In genomic region chr5:151065609-151066008, GRCh38 we compare ENCODE assay signal across 18 cellular contexts. TPM values are rescaled to one million over a fixed set of nuclear protein-coding genes. Genes with fewer than 3 reads are reported as not detected.
DNase-seq lines count a peak whose midpoint lies in the region; ATAC-seq and TF ChIP-seq lines count a peak whose summit lies in the region.
"Had no signal": no experiment of that assay in that cellular context is flagged by ENCODE, and none has a peak within 500 bp of the region (broad histone marks: within the 10 kb centered on the region; RNA-seq: fewer than 3 reads in every experiment).

No MANE protein-coding gene starts in this region.

- POLR2A ChIA-PET in MCF 10A (lab: Yijun Ruan, JAX), result interaction anchor here (0.6 to 1.5 kb wide), 4 partner anchors 15 to 148 kb away, joined by 3 to 6 read pairs (median 3); partner anchors contain the start of gene TNIP1

- H3K27me3 Mint-ChIP-seq in MCF 10A (ENCODE audit: insufficient read depth, unreplicated experiment) (no peaks in the 10 kb centered on the region), IgD-negative memory B cell (no peaks in the 10 kb centered on the region)
- H3K27me3 Mint-ChIP-seq in activated T-helper 1 cell treated with anti-CD3 and anti-CD28 coated beads, Interleukin-12 subunit alpha, Interleukin-12 subunit beta, Interleukin-2, Interleukin-4 antibody, amounts not matched to agents 30 ng/mL and 10 ng/mL and 1 ng/mL, durations not matched to agents 14 hours and 24 hours and 36 hours (ENCODE audit: insufficient read depth), result no peaks in the 10 kb centered on the region
- H3K27me3 Mint-ChIP-seq in stimulated activated memory B cell treated with anti-CD40 and anti-IgM and Interleukin-4, amounts not matched to agents 10 μg/mL and 1 μg/mL and 100 μg/mL, for 72 hours, result no peaks in the 10 kb centered on the region
- H3K27me3 Mint-ChIP-seq: naive thymus-derived CD4-positive, alpha-beta T cell had no signal

- H3K4me3 Mint-ChIP-seq in MCF 10A (ENCODE audit: unreplicated experiment) (no peak overlapping the region), IgD-negative memory B cell (peak overlapping the region in 1 of 4 donors; percentile 38)
- H3K4me3 Mint-ChIP-seq in activated T-helper 1 cell treated with anti-CD3 and anti-CD28 coated beads, Interleukin-12 subunit alpha, Interleukin-12 subunit beta, Interleukin-2, Interleukin-4 antibody, amounts not matched to agents 30 ng/mL and 10 ng/mL and 1 ng/mL, durations not matched to agents 14 hours and 24 hours and 36 hours, result peak overlapping the region; percentile 6
- peak overlapping the region; percentile 75 for H3K4me3 Mint-ChIP-seq in stimulated activated memory B cell treated with anti-CD40 and anti-IgM and Interleukin-4, amounts not matched to agents 10 μg/mL and 1 μg/mL and 100 μg/mL, for 72 hours

- H3K27ac ChIP-seq in breast epithelium, result no peak overlapping the region
- H3K27ac ChIP-seq in suprapubic skin, result no peak overlapping the region
- H3K27ac ChIP-seq: body of pancreas, parathyroid adenoma had no signal

- H3K36me3 ChIP-seq in breast epithelium (no peaks in the 10 kb centered on the region), suprapubic skin (peaks cover 37% of the 10 kb centered on the region)

- peak; percentile 24 for ATAC-seq in stimulated activated memory B cell treated with anti-CD40 and anti-IgM and Interleukin-4, amounts not matched to agents 10 μg/mL and 1 μg/mL and 100 μg/mL, for 72 hours
- no peak for ATAC-seq in GM18868 (IDR thresholded peaks at IDR 0.05; ENCODE audit: unreplicated experiment)
- ATAC-seq: body of pancreas; naive thymus-derived CD4-positive, alpha-beta T cell; Panc1 had no signal

- no peaks in the 10 kb centered on the region for H3K27me3 ChIP-seq in breast epithelium
- H3K27me3 ChIP-seq in suprapubic skin, result no peaks in the 10 kb centered on the region
- H3K27me3 ChIP-seq: body of pancreas had no signal

- no peak for TF ChIP-seq EP300 in suprapubic skin (IDR thresholded peaks at IDR 0.05)

- H3K4me1 ChIP-seq in breast epithelium (no peaks in the 10 kb centered on the region), suprapubic skin (peaks cover 53% of the 10 kb centered on the region)

- no peaks in the 10 kb centered on the region for H3K9me3 Mint-ChIP-seq in MCF 10A (ENCODE audit: unreplicated experiment)
- no peaks in the 10 kb centered on the region for H3K9me3 Mint-ChIP-seq in IgD-negative memory B cell
- no peaks in the 10 kb centered on the region for H3K9me3 Mint-ChIP-seq in activated T-helper 1 cell treated with anti-CD3 and anti-CD28 coated beads, Interleukin-12 subunit alpha, Interleukin-12 subunit beta, Interleukin-2, Interleukin-4 antibody, amounts not matched to agents 30 ng/mL and 10 ng/mL and 1 ng/mL, durations not matched to agents 14 hours and 24 hours and 36 hours
- no peaks in the 10 kb centered on the region for H3K9me3 Mint-ChIP-seq in stimulated activated memory B cell treated with anti-CD40 and anti-IgM and Interleukin-4, amounts not matched to agents 10 μg/mL and 1 μg/mL and 100 μg/mL, for 72 hours
- H3K9me3 Mint-ChIP-seq: naive thymus-derived CD4-positive, alpha-beta T cell had no signal

- no peak for TF ChIP-seq POLR2A in breast epithelium (IDR thresholded peaks at IDR 0.05)
- no peak for TF ChIP-seq POLR2A in suprapubic skin (IDR thresholded peaks at IDR 0.05)

- TF ChIP-seq CTCF in MCF 10A (IDR thresholded peaks at IDR 0.05; ENCODE audit: unreplicated experiment), result no peak
- TF ChIP-seq CTCF in breast epithelium (IDR thresholded peaks at IDR 0.05), result no peak
- no peak for TF ChIP-seq CTCF in suprapubic skin (IDR thresholded peaks at IDR 0.05)

- no TSS peak for BruUV-seq in MCF 10A (replicated peaks; lab: Mats Ljungman, UMichigan)

- CTCF ChIA-PET in MCF 10A (lab: Yijun Ruan, JAX), result interaction anchor here (0.6 to 40.7 kb wide), 5 partner anchors 11 to 571 kb away, joined by 3 to 1587 read pairs (median 7); no protein-coding TSS in a partner anchor

- no peak overlapping the region for H3K4me3 ChIP-seq in breast epithelium
- H3K4me3 ChIP-seq in suprapubic skin, result no peak overlapping the region
- H3K4me3 ChIP-seq: body of pancreas had no signal

- WGBS in suprapubic skin, result 84% methylated on average over 1 of the region's 1 CpG

- intact Hi-C loops in MCF 10A (cut with micrococcal nuclease), result no loop called here
- intact Hi-C loops in breast epithelium (cut with DNase I; ENCODE audit: low total_unique reads), result no loop called here
- intact Hi-C loops in activated T-helper 1 cell treated with anti-CD3 and anti-CD28 coated beads, Interleukin-12 subunit alpha, Interleukin-12 subunit beta, Interleukin-2, Interleukin-4 antibody, amounts not matched to agents 30 ng/mL and 10 ng/mL and 1 ng/mL, durations not matched to agents 14 hours and 24 hours and 36 hours (cut with micrococcal nuclease), result no loop called here

- peaks cover 70% of the 10 kb centered on the region for H3K36me3 Mint-ChIP-seq in MCF 10A (ENCODE audit: insufficient read depth, unreplicated experiment)
- H3K36me3 Mint-ChIP-seq in IgD-negative memory B cell, result peaks cover 4% of the 10 kb centered on the region
- H3K36me3 Mint-ChIP-seq in activated T-helper 1 cell treated with anti-CD3 and anti-CD28 coated beads, Interleukin-12 subunit alpha, Interleukin-12 subunit beta, Interleukin-2, Interleukin-4 antibody, amounts not matched to agents 30 ng/mL and 10 ng/mL and 1 ng/mL, durations not matched to agents 14 hours and 24 hours and 36 hours (ENCODE audit: low read depth), result peaks cover 45% of the 10 kb centered on the region
- H3K36me3 Mint-ChIP-seq in stimulated activated memory B cell treated with anti-CD40 and anti-IgM and Interleukin-4, amounts not matched to agents 10 μg/mL and 1 μg/mL and 100 μg/mL, for 72 hours, result peaks cover 78% of the 10 kb centered on the region

- H3K9me3 ChIP-seq in breast epithelium (no peaks in the 10 kb centered on the region), suprapubic skin (no peaks in the 10 kb centered on the region)
- H3K9me3 ChIP-seq: body of pancreas had no signal

- H3K4me1 Mint-ChIP-seq in MCF 10A (ENCODE audit: insufficient read depth, unreplicated experiment), result peaks cover 28% of the 10 kb centered on the region
- peaks cover 54 to 60% (median 57%) of the 10 kb centered on the region in 3 donors for H3K4me1 Mint-ChIP-seq in IgD-negative memory B cell
- H3K4me1 Mint-ChIP-seq in activated T-helper 1 cell treated with anti-CD3 and anti-CD28 coated beads, Interleukin-12 subunit alpha, Interleukin-12 subunit beta, Interleukin-2, Interleukin-4 antibody, amounts not matched to agents 30 ng/mL and 10 ng/mL and 1 ng/mL, durations not matched to agents 14 hours and 24 hours and 36 hours (ENCODE audit: low read depth), result peaks cover 86% of the 10 kb centered on the region
- peaks cover 100% of the 10 kb centered on the region for H3K4me1 Mint-ChIP-seq in stimulated activated memory B cell treated with anti-CD40 and anti-IgM and Interleukin-4, amounts not matched to agents 10 μg/mL and 1 μg/mL and 100 μg/mL, for 72 hours

- H3K27ac Mint-ChIP-seq in MCF 10A (ENCODE audit: low read depth, unreplicated experiment) (peak overlapping the region; percentile 69), IgD-negative memory B cell (peak overlapping the region in 2 of 3 donors; percentile 8 to 63)
- H3K27ac Mint-ChIP-seq in activated T-helper 1 cell treated with anti-CD3 and anti-CD28 coated beads, Interleukin-12 subunit alpha, Interleukin-12 subunit beta, Interleukin-2, Interleukin-4 antibody, amounts not matched to agents 30 ng/mL and 10 ng/mL and 1 ng/mL, durations not matched to agents 14 hours and 24 hours and 36 hours, result peak overlapping the region; percentile 42
- peak overlapping the region; percentile 88 for H3K27ac Mint-ChIP-seq in stimulated activated memory B cell treated with anti-CD40 and anti-IgM and Interleukin-4, amounts not matched to agents 10 μg/mL and 1 μg/mL and 100 μg/mL, for 72 hours

- DNase-seq in MCF 10A (ENCODE audit: unreplicated experiment) (no peak), breast epithelium (ENCODE audit: low spot score in 2 of 2) (no peak), suprapubic skin (ENCODE audit: low spot score in 2 of 2) (no peak), NCI-H2029 (lab: John Stamatoyannopoulos, UW) (no peak)
- no peak for DNase-seq in activated T-helper 1 cell treated with anti-CD3 and anti-CD28 coated beads, Interleukin-12 subunit alpha, Interleukin-12 subunit beta, Interleukin-2, Interleukin-4 antibody, amounts not matched to agents 30 ng/mL and 10 ng/mL and 1 ng/mL, durations not matched to agents 14 hours and 24 hours and 36 hours (ENCODE audit: low spot score)
- DNase-seq: body of pancreas; hippocampal formation; kidney; naive thymus-derived CD4-positive, alpha-beta T cell; NCI-H1417 treated with DMSO at 0.1 percent for 48 hours; NCI-H2171 treated with DMSO at 0.1 percent for 48 hours; NCI-H82; stimulated activated CD4-positive, alpha-beta T cell treated with anti-CD3 and anti-CD28 coated beads, Interleukin-2, amount 100 ng/mL, for 48 hours had no signal

RNA-seq across cellular contexts. Expression of gene TNIP1, which starts 15.2 kb away (rescaled TPM):
- total RNA-seq in MCF 10A (2022) (246 and 342 TPM in 2 replicates), breast epithelium (100 to 1,000 TPM in 1 of 3 donors, 10 to 100 TPM in 2; 65.3 to 221 (median 91.8) TPM), suprapubic skin (10 to 100 TPM; 47.5 to 94.7 (median 70.9) TPM)
- 78.3 TPM for polyA plus RNA-seq in IgD-negative memory B cell
- 287 and 304 TPM in 2 replicates for total RNA-seq in activated T-helper 1 cell treated with anti-CD3 and anti-CD28 coated beads, Interleukin-12 subunit alpha, Interleukin-12 subunit beta, Interleukin-2, Interleukin-4 antibody, amounts not matched to agents 30 ng/mL and 10 ng/mL and 1 ng/mL, durations not matched to agents 14 hours and 24 hours and 36 hours

RNA-seq across cellular contexts. Expression of gene GPX3, which starts 45.2 kb away (rescaled TPM):
- total RNA-seq in MCF 10A (2022), result not detected in 2 replicates
- total RNA-seq in breast epithelium, result 1,000 to 10,000 TPM; 1,215 to 5,290 (median 2,830) TPM
- polyA plus RNA-seq in IgD-negative memory B cell, result 2.8 TPM
- not detected in 2 replicates for total RNA-seq in activated T-helper 1 cell treated with anti-CD3 and anti-CD28 coated beads, Interleukin-12 subunit alpha, Interleukin-12 subunit beta, Interleukin-2, Interleukin-4 antibody, amounts not matched to agents 30 ng/mL and 10 ng/mL and 1 ng/mL, durations not matched to agents 14 hours and 24 hours and 36 hours
- total RNA-seq in suprapubic skin, result 100 to 1,000 TPM; 242 to 601 (median 378) TPM

Comparison
In these comparisons a context has a peak if more than half of its experiments do, and no peak if none do; other contexts are left out.
1. RNA of gene GPX3, which starts 45.2 kb away (total RNA-seq): 1,215 to 5,290 TPM in breast epithelium and 242 to 601 TPM in suprapubic skin; not detected in activated T-helper 1 cell treated with anti-CD3 and anti-CD28 coated beads, Interleukin-12 subunit alpha, Interleukin-12 subunit beta, Interleukin-2, Interleukin-4 antibody, amounts not matched to agents 30 ng/mL and 10 ng/mL and 1 ng/mL, durations not matched to agents 14 hours and 24 hours and 36 hours and not detected in MCF 10A; every median in the first group is over 100 times any median in the second.
2. H3K27ac Mint-ChIP-seq: peak in every context shown above with its lines; median percentile 88 in stimulated activated memory B cell treated with anti-CD40 and anti-IgM and Interleukin-4, amounts not matched to agents 10 μg/mL and 1 μg/mL and 100 μg/mL, for 72 hours; 69 in MCF 10A; 42 in activated T-helper 1 cell treated with anti-CD3 and anti-CD28 coated beads, Interleukin-12 subunit alpha, Interleukin-12 subunit beta, Interleukin-2, Interleukin-4 antibody, amounts not matched to agents 30 ng/mL and 10 ng/mL and 1 ng/mL, durations not matched to agents 14 hours and 24 hours and 36 hours; 36 in IgD-negative memory B cell.